Comparison of ENCODE assay signal across 3 cellular contexts in the genomic region with DNA sequence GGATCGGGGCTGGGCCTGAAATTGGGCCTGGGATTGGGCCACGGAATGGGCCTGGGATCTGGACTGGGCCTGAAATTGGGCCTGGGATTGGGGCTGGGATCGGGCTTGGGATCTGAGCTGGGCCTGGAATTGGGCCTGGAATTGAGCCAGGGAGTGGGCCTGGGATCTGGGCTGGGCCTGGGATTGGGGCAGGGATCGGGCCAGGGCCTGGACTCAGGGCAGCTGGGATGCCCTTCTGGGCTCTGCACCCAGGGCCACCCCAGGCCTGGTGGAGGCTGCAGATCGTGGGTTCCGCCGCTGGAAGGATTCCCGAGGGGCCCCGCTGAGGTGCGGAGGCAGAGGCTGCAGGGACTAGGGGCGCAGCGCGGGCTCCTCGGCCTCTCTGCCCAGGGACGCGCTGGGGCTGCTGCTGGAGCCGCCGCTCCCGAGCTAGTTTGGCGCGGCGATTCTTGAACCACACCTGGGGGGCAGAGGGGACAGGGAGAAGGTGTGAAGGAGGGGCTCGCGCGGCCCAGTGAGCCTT.
TF ChIP-seq lines count a peak whose summit lies in the region.

No MANE protein-coding gene starts in this region.

TF ChIP-seq in HEK293, 187 proteins besides CTCF, POLR2A, EP300 and RAD21:
- TF ChIP-seq ZNF341 (tag by site-specific recombination; IDR thresholded peaks at IDR 0.05; ENCODE audit: low read depth) (no peak), ZNF350 (tag by site-specific recombination; IDR thresholded peaks at IDR 0.05) (no peak), ZNF585B (tag by site-specific recombination; IDR thresholded peaks at IDR 0.05) (no peak), ZNF629 (tag by site-specific recombination; IDR thresholded peaks at IDR 0.05) (no peak), ZNF121 (tag by site-specific recombination; IDR thresholded peaks at IDR 0.05) (no peak), GFI1B (tag by site-specific recombination; IDR thresholded peaks at IDR 0.05) (no peak), ZNF677 (tag by site-specific recombination; IDR thresholded peaks at IDR 0.05) (no peak), ZFP37 (tag by site-specific recombination; IDR thresholded peaks at IDR 0.05) (no peak), ZNF658 (tag by site-specific recombination; IDR thresholded peaks at IDR 0.05) (no peak)
- TF ChIP-seq, protein P1, sequence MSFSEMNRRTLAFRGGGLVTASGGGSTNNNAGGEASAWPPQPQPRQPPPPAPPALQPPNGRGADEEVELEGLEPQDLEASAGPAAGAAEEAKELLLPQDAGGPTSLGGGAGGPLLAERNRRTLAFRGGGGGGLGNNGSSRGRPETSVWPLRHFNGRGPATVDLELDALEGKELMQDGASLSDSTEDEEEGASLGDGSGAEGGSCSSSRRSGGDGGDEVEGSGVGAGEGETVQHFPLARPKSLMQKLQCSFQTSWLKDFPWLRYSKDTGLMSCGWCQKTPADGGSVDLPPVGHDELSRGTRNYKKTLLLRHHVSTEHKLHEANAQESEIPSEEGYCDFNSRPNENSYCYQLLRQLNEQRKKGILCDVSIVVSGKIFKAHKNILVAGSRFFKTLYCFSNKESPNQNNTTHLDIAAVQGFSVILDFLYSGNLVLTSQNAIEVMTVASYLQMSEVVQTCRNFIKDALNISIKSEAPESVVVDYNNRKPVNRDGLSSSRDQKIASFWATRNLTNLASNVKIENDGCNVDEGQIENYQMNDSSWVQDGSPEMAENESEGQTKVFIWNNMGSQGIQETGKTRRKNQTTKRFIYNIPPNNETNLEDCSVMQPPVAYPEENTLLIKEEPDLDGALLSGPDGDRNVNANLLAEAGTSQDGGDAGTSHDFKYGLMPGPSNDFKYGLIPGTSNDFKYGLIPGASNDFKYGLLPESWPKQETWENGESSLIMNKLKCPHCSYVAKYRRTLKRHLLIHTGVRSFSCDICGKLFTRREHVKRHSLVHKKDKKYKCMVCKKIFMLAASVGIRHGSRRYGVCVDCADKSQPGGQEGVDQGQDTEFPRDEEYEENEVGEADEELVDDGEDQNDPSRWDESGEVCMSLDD (tag by site-specific recombination; IDR thresholded peaks at IDR 0.05), result no peak

TF ChIP-seq in IMR-90, 13 proteins besides CTCF, POLR2A, EP300 and RAD21:
- TF ChIP-seq RFX5 (IDR thresholded peaks at IDR 0.05; ENCODE audit: low read depth, low read length), result no peak
- TF ChIP-seq MXI1 (IDR thresholded peaks at IDR 0.05; ENCODE audit: borderline replicate concordance, low read depth, low read length), result no peak
- no peak for TF ChIP-seq NFE2L2 (IDR thresholded peaks at IDR 0.05; ENCODE audit: low read depth, low read length)
- TF ChIP-seq, protein P2, sequence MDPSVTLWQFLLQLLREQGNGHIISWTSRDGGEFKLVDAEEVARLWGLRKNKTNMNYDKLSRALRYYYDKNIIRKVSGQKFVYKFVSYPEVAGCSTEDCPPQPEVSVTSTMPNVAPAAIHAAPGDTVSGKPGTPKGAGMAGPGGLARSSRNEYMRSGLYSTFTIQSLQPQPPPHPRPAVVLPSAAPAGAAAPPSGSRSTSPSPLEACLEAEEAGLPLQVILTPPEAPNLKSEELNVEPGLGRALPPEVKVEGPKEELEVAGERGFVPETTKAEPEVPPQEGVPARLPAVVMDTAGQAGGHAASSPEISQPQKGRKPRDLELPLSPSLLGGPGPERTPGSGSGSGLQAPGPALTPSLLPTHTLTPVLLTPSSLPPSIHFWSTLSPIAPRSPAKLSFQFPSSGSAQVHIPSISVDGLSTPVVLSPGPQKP (IDR thresholded peaks at IDR 0.05; ENCODE audit: borderline replicate concordance, low read depth, low read length), result no peak
- TF ChIP-seq MAFK (IDR thresholded peaks at IDR 0.05; ENCODE audit: low read depth, low read length), result no peak
- TF ChIP-seq CHD1 (IDR thresholded peaks at IDR 0.05; ENCODE audit: low read depth, low read length), result no peak
- TF ChIP-seq MAZ (IDR thresholded peaks at IDR 0.05; ENCODE audit: borderline replicate concordance, low read depth, low read length), result no peak
- TF ChIP-seq, protein P3, sequence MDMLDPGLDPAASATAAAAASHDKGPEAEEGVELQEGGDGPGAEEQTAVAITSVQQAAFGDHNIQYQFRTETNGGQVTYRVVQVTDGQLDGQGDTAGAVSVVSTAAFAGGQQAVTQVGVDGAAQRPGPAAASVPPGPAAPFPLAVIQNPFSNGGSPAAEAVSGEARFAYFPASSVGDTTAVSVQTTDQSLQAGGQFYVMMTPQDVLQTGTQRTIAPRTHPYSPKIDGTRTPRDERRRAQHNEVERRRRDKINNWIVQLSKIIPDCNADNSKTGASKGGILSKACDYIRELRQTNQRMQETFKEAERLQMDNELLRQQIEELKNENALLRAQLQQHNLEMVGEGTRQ (IDR thresholded peaks at IDR 0.05; ENCODE audit: low read depth, low read length), result no peak
- TF ChIP-seq SMC3 (IDR thresholded peaks at IDR 0.05; ENCODE audit: low read depth, low read length), result no peak
- no peak for TF ChIP-seq CEBPB (IDR thresholded peaks at IDR 0.05; ENCODE audit: low read depth, low read length)
- no peak for TF ChIP-seq FOS (IDR thresholded peaks at IDR 0.05; ENCODE audit: low read depth, low read length)
- no peak for TF ChIP-seq BHLHE40 (IDR thresholded peaks at IDR 0.05; ENCODE audit: low read depth, low read length)
- no peak for TF ChIP-seq RCOR1 (IDR thresholded peaks at IDR 0.05; ENCODE audit: insufficient replicate concordance, low read length)

TF ChIP-seq in H1, 55 proteins besides CTCF, POLR2A, EP300 and RAD21:
- no peak for TF ChIP-seq SAP30 (IDR thresholded peaks at IDR 0.05; ENCODE audit: insufficient read depth, insufficient replicate concordance, low read length)
- no peak for TF ChIP-seq YY1 (IDR thresholded peaks at IDR 0.05; ENCODE audit: low read depth, low read length)
- no peak for TF ChIP-seq RFX5 (IDR thresholded peaks at IDR 0.05; ENCODE audit: borderline replicate concordance, low read depth, low read length)
- TF ChIP-seq POU5F1 (IDR thresholded peaks at IDR 0.05; ENCODE audit: low read depth, low read length), result no peak
- TF ChIP-seq CEBPB (IDR thresholded peaks at IDR 0.05; ENCODE audit: low read depth, low read length), result no peak
- no peak for TF ChIP-seq EZH2 (IDR thresholded peaks at IDR 0.05; ENCODE audit: low read depth, low read length, severe bottlenecking)
- no peak for TF ChIP-seq ZNF274 (IDR thresholded peaks at IDR 0.05; ENCODE audit: borderline replicate concordance, extremely low read depth, low read length)
- TF ChIP-seq CTBP2 (IDR thresholded peaks at IDR 0.05; ENCODE audit: borderline replicate concordance, insufficient read depth, insufficient read length, low read length), result no peak
- no peak for TF ChIP-seq RNF2 (IDR thresholded peaks at IDR 0.05; ENCODE audit: borderline replicate concordance, low read depth, low read length, missing control alignments, poor library complexity, severe bottlenecking)
- no peak for TF ChIP-seq MAFK (IDR thresholded peaks at IDR 0.05; ENCODE audit: low read depth, low read length)
- TF ChIP-seq ASH2L (IDR thresholded peaks at IDR 0.05; ENCODE audit: low read length), result no peak
- TF ChIP-seq JUND (IDR thresholded peaks at IDR 0.05; ENCODE audit: low read length), result no peak
- no peak for TF ChIP-seq TBP (IDR thresholded peaks at IDR 0.05; ENCODE audit: low read depth, low read length)
TF ChIP-seq in H1: peak in this region for 0.
